16 cellular contexts compared by ENCODE assay signal in genomic region chr13:23434431-23434830, GRCh38. TPM values are rescaled to one million over a fixed set of nuclear protein-coding genes. Genes with fewer than 3 reads are reported as not detected.
DNase-seq lines count a peak whose midpoint lies in the region; ATAC-seq and TF ChIP-seq lines count a peak whose summit lies in the region.
"Had no signal": no experiment of that assay in that cellular context is flagged by ENCODE, and none has a peak within 500 bp of the region (broad histone marks: within the 10 kb centered on the region; RNA-seq: fewer than 3 reads in every experiment).

No MANE protein-coding gene starts in this region.

- 67% methylated on average over 1 of the region's 3 CpGs for WGBS in SK-N-SH (ENCODE audit: low lambda C conversion rate)

- H3K27ac Mint-ChIP-seq in neural progenitor cell (peak overlapping the region; percentile 69), type B pancreatic cell (no peak overlapping the region)
- no peak overlapping the region for H3K27ac Mint-ChIP-seq in activated naive CD4-positive, alpha-beta T cell treated with anti-CD3 and anti-CD28 coated beads, Interleukin-2, amount 10 ng/mL, durations not matched to agents 7 days and 5 days

- H3F3A ChIP-seq in SK-N-SH (replicated peaks; ENCODE audit: insufficient read depth), result peaks cover 12% of the 10 kb centered on the region
- peaks cover 32% of the 10 kb centered on the region for H3F3A ChIP-seq in neural progenitor cell (ENCODE audit: low read depth)

- H3K27ac ChIP-seq in SK-N-SH (ENCODE audit: low read depth in 2 of 2, low read length in 1 of 2) (no peak overlapping the region), neural progenitor cell (no peak overlapping the region)
- H3K27ac ChIP-seq: GM23248 had no signal

- no peak for TF ChIP-seq EP300 in SK-N-SH (IDR thresholded peaks at IDR 0.05; ENCODE audit: borderline replicate concordance in 1 of 2, low read depth in 1 of 2, low read length in 1 of 2)

- TF ChIP-seq RAD21 in SK-N-SH (IDR thresholded peaks at IDR 0.05; ENCODE audit: low read length), result 0 out of 2 replicates have a peak, but pooled peaks have one; percentile 19

- CTCF ChIA-PET in SK-N-SH (lab: Yijun Ruan, JAX), result interaction anchor here (1.1 to 1.5 kb wide), 2 partner anchors 11 to 26 kb away, joined by 3 to 5 read pairs; no protein-coding TSS in a partner anchor
- CTCF ChIA-PET in activated naive CD4-positive, alpha-beta T cell treated with anti-CD3 and anti-CD28 coated beads, Interleukin-2, amount 10 ng/mL, durations not matched to agents 7 days and 5 days (lab: Charles Lee), result no interaction called here

- H3K9me3 Mint-ChIP-seq in neural progenitor cell (no peaks in the 10 kb centered on the region), type B pancreatic cell (no peaks in the 10 kb centered on the region)
- no peaks in the 10 kb centered on the region for H3K9me3 Mint-ChIP-seq in activated naive CD4-positive, alpha-beta T cell treated with anti-CD3 and anti-CD28 coated beads, Interleukin-2, amount 10 ng/mL, durations not matched to agents 7 days and 5 days

- no peaks in the 10 kb centered on the region for H3K9me2 ChIP-seq in SK-N-SH

- no peak for ATAC-seq in SK-N-SH treated with all-trans-retinoic acid at 6 μM for 48 hours
- no peak for ATAC-seq in GM21447 (IDR thresholded peaks at IDR 0.05; ENCODE audit: unreplicated experiment)

- H2AFZ ChIP-seq in SK-N-SH (ENCODE audit: low read depth) (no peak overlapping the region), neural progenitor cell (replicated peaks) (peak overlapping the region; percentile 30)

- DNase-seq in SK-N-SH (no peak), neural progenitor cell (ENCODE audit: low spot score) (no peak), type B pancreatic cell (ENCODE audit: extremely low spot score, unreplicated experiment) (peak; percentile 8), GM10266 (ENCODE audit: extremely low spot score) (no peak)
- no peak for DNase-seq in activated naive CD4-positive, alpha-beta T cell treated with anti-CD3 and anti-CD28 coated beads, Interleukin-2, amount 10 ng/mL, durations not matched to agents 7 days and 5 days
- DNase-seq: C1 segment of cervical spinal cord, GF-D8, GM23248, KBM-7, MV-4-11, NCI-H1417 treated with DMSO at 0.1 percent for 48 hours, NCI-H2029, SHP77 treated with DMSO at 0.1 percent for 48 hours had no signal

- H4K20me1 ChIP-seq in SK-N-SH (ENCODE audit: insufficient read depth) (no peaks in the 10 kb centered on the region), neural progenitor cell (ENCODE audit: low read depth) (no peaks in the 10 kb centered on the region)

- no peaks in the 10 kb centered on the region for H3K9me3 ChIP-seq in SK-N-SH
- H3K9me3 ChIP-seq in endocrine pancreas (ENCODE audit: control insufficient read depth, low read length), result no peaks in the 10 kb centered on the region
- H3K9me3 ChIP-seq in neural progenitor cell (ENCODE audit: low read depth), result no peaks in the 10 kb centered on the region

- H3K27me3 ChIP-seq in SK-N-SH (ENCODE audit: insufficient read depth) (no peaks in the 10 kb centered on the region), endocrine pancreas (ENCODE audit: control insufficient read depth, insufficient read depth, low read length) (no peaks in the 10 kb centered on the region), neural progenitor cell (no peaks in the 10 kb centered on the region)

- H3K4me2 ChIP-seq in SK-N-SH, result no peak overlapping the region
- peak overlapping the region; percentile 87 for H3K4me2 ChIP-seq in neural progenitor cell

- peaks cover 37% of the 10 kb centered on the region for H3K4me1 Mint-ChIP-seq in neural progenitor cell
- H3K4me1 Mint-ChIP-seq in type B pancreatic cell (ENCODE audit: unreplicated experiment), result peaks cover 17% of the 10 kb centered on the region
- no peaks in the 10 kb centered on the region for H3K4me1 Mint-ChIP-seq in activated naive CD4-positive, alpha-beta T cell treated with anti-CD3 and anti-CD28 coated beads, Interleukin-2, amount 10 ng/mL, durations not matched to agents 7 days and 5 days

- H3K4me1 ChIP-seq in SK-N-SH (ENCODE audit: control insufficient read depth in 1 of 2, insufficient read depth in 2 of 2, low read depth in 1 of 2, low read length in 1 of 2) (peaks cover 0 to 15% of the 10 kb centered on the region in 2 experiments; a peak in 2 of 4 replicates), endocrine pancreas (ENCODE audit: control insufficient read depth, insufficient read depth, low read length) (peaks cover 9% of the 10 kb centered on the region), neural progenitor cell (peaks cover 36% of the 10 kb centered on the region)

- H3K4me3 ChIP-seq in SK-N-SH (ENCODE audit: low read depth in 2 of 2, low read length in 1 of 2) (no peak overlapping the region), endocrine pancreas (ENCODE audit: control insufficient read depth, insufficient read depth, low read length) (no peak overlapping the region), neural progenitor cell (no peak overlapping the region)

- peaks cover 2% of the 10 kb centered on the region for H3K27me3 Mint-ChIP-seq in neural progenitor cell (ENCODE audit: insufficient read depth, low read depth)
- H3K27me3 Mint-ChIP-seq in type B pancreatic cell, result peaks cover 4% of the 10 kb centered on the region
- peaks cover 43% of the 10 kb centered on the region for H3K27me3 Mint-ChIP-seq in activated naive CD4-positive, alpha-beta T cell treated with anti-CD3 and anti-CD28 coated beads, Interleukin-2, amount 10 ng/mL, durations not matched to agents 7 days and 5 days

- POLR2A ChIA-PET in SK-N-SH (lab: Yijun Ruan, JAX), result interaction anchor here (1.3 kb wide), 1 partner anchor 33 kb away, joined by 5 read pairs; no protein-coding TSS in a partner anchor

- H3K4me3 Mint-ChIP-seq in neural progenitor cell, result peak overlapping the region; percentile 93
- peak overlapping the region; percentile 94 for H3K4me3 Mint-ChIP-seq in type B pancreatic cell
- no peak overlapping the region for H3K4me3 Mint-ChIP-seq in activated naive CD4-positive, alpha-beta T cell treated with anti-CD3 and anti-CD28 coated beads, Interleukin-2, amount 10 ng/mL, durations not matched to agents 7 days and 5 days

- TF ChIP-seq CTCF in SK-N-SH (IDR thresholded peaks at IDR 0.05) (no peak), neural progenitor cell (IDR thresholded peaks at IDR 0.05) (no peak), type B pancreatic cell (conservative IDR thresholded peaks at IDR 0.05) (no peak), GM10266 (IDR thresholded peaks at IDR 0.05; ENCODE audit: control insufficient read depth, insufficient read depth, low read depth, missing control alignments) (no peak)

- H3K9ac ChIP-seq in SK-N-SH, result no peak overlapping the region
- H3K9ac ChIP-seq in endocrine pancreas (ENCODE audit: control insufficient read depth, insufficient read depth, low read length), result peak overlapping the region; percentile 13
- no peak overlapping the region for H3K9ac ChIP-seq in neural progenitor cell

- peaks cover 5 to 9% of the 10 kb centered on the region in 2 experiments for H3K36me3 ChIP-seq in SK-N-SH (replicated peaks in 1 of 2; ENCODE audit: control insufficient read depth in 1 of 2, insufficient read depth in 2 of 2, low read length in 1 of 2)
- no peaks in the 10 kb centered on the region for H3K36me3 ChIP-seq in endocrine pancreas (ENCODE audit: control insufficient read depth, insufficient read depth, low read length)
- H3K36me3 ChIP-seq in neural progenitor cell, result no peaks in the 10 kb centered on the region

- H3K79me2 ChIP-seq in SK-N-SH (ENCODE audit: insufficient read depth) (peaks cover 45% of the 10 kb centered on the region), neural progenitor cell (ENCODE audit: low read depth) (peaks cover 34% of the 10 kb centered on the region)

- H3K36me3 Mint-ChIP-seq in neural progenitor cell (peaks cover 13% of the 10 kb centered on the region), type B pancreatic cell (no peaks in the 10 kb centered on the region)
- no peaks in the 10 kb centered on the region for H3K36me3 Mint-ChIP-seq in activated naive CD4-positive, alpha-beta T cell treated with anti-CD3 and anti-CD28 coated beads, Interleukin-2, amount 10 ng/mL, durations not matched to agents 7 days and 5 days

TF ChIP-seq in SK-N-SH, 30 proteins besides CTCF, POLR2A, EP300 and RAD21:
- no peak for TF ChIP-seq YY1 (IDR thresholded peaks at IDR 0.05; ENCODE audit: low read depth)
TF ChIP-seq in SK-N-SH: peak in this region for 0.

TF ChIP-seq in SK-N-SH treated with all-trans-retinoic acid at 6 μM for 48 hours, 23 proteins besides CTCF, POLR2A, EP300 and RAD21 (continues in another document):
- TF ChIP-seq, protein P1, sequence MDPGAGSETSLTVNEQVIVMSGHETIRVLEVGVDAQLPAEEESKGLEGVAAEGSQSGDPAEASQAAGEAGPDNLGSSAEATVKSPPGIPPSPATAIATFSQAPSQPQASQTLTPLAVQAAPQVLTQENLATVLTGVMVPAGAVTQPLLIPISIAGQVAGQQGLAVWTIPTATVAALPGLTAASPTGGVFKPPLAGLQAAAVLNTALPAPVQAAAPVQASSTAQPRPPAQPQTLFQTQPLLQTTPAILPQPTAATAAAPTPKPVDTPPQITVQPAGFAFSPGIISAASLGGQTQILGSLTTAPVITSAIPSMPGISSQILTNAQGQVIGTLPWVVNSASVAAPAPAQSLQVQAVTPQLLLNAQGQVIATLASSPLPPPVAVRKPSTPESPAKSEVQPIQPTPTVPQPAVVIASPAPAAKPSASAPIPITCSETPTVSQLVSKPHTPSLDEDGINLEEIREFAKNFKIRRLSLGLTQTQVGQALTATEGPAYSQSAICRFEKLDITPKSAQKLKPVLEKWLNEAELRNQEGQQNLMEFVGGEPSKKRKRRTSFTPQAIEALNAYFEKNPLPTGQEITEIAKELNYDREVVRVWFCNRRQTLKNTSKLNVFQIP (CRISPR knock-in tag; IDR thresholded peaks at IDR 0.05; ENCODE audit: borderline replicate concordance, low read depth), result no peak
- TF ChIP-seq RARB (CRISPR knock-in tag; IDR thresholded peaks at IDR 0.05), result no peak
- TF ChIP-seq ZNF8 (CRISPR knock-in tag; IDR thresholded peaks at IDR 0.05), result no peak

RNA-seq across cellular contexts. Expression of gene SACS, which starts 0.9 kb away (rescaled TPM):
- polyA plus RNA-seq in SK-N-SH (2012; rRNA removed), result 5.9 and 7.8 TPM in 2 replicates
- polyA plus RNA-seq in SK-N-SH (2012; cell fraction: cytosol; rRNA removed), result 8.4 and 10.4 TPM in 2 replicates
- polyA plus RNA-seq in SK-N-SH (2012; cell fraction: nucleus; rRNA removed), result 15.7 and 17.5 TPM in 2 replicates
- total RNA-seq in neural progenitor cell (ENCODE audit: low replicate concordance), result 58.1 and 77.7 TPM in 2 replicates
- total RNA-seq in type B pancreatic cell (ENCODE audit: low replicate concordance), result 17.0 and 49.6 TPM in 2 replicates
